Comparison of ENCODE assay signal across 15 cellular contexts in genomic region chr2:149098722-149099121, GRCh38.
A peak's percentile ranks its signal among the peaks of the same experiment; 100 is the strongest.
DNase-seq lines count a peak whose midpoint lies in the region; ATAC-seq and TF ChIP-seq lines count a peak whose summit lies in the region.
"Had no signal": no experiment of that assay in that cellular context is flagged by ENCODE, and none has a peak within 500 bp of the region (broad histone marks: within the 10 kb centered on the region; RNA-seq: fewer than 3 reads in every experiment).

No MANE protein-coding gene starts in this region.

- WGBS in prostate gland: 41% methylated on average over 2 of the region's 2 CpGs
- WGBS in ovary, 3 donors: 78 to 91% (median 80%) methylated on average over 2 of the region's 2 CpGs
- 44 to 73% (median 67%) methylated on average over 2 of the region's 2 CpGs for WGBS in spleen, 5 donors

- no peaks in the 10 kb centered on the region for H3K36me3 Mint-ChIP-seq in T-helper 2 cell treated with Interferon-gamma antibody and Interleukin-4, amounts not matched to agents 5 μg/mL and 100 μg/mL, for 36 hours (ENCODE audit: low read depth)
- H3K36me3 Mint-ChIP-seq: activated naive CD8-positive, alpha-beta T cell treated with anti-CD3 and anti-CD28 coated beads for 36 hours; CD4-positive, CD25-positive, alpha-beta regulatory T cell had no signal

- H3K27ac Mint-ChIP-seq in T-helper 2 cell treated with Interferon-gamma antibody and Interleukin-4, amounts not matched to agents 5 μg/mL and 100 μg/mL, for 36 hours: no peak overlapping the region
- H3K27ac Mint-ChIP-seq: activated naive CD8-positive, alpha-beta T cell treated with anti-CD3 and anti-CD28 coated beads for 36 hours; CD4-positive, CD25-positive, alpha-beta regulatory T cell had no signal

- intact Hi-C loops in prostate gland (cut with DNase I) (no loop called here), ovary (cut with DNase I) (no loop called here), spleen (cut with DNase I; ENCODE audit: low total_unique reads) (no loop called here)

- no peaks in the 10 kb centered on the region for H3K4me1 Mint-ChIP-seq in T-helper 2 cell treated with Interferon-gamma antibody and Interleukin-4, amounts not matched to agents 5 μg/mL and 100 μg/mL, for 36 hours (ENCODE audit: low read depth)
- H3K4me1 Mint-ChIP-seq: activated naive CD8-positive, alpha-beta T cell treated with anti-CD3 and anti-CD28 coated beads for 36 hours; CD4-positive, CD25-positive, alpha-beta regulatory T cell had no signal

- no peaks in the 10 kb centered on the region for H3K4me1 ChIP-seq in prostate gland (replicated peaks)
- no peaks in the 10 kb centered on the region for H3K4me1 ChIP-seq in ovary (ENCODE audit: insufficient read depth)
- no peaks in the 10 kb centered on the region for H3K4me1 ChIP-seq in spleen
- H3K4me1 ChIP-seq: uterus had no signal

- H3K4me3 ChIP-seq in fibroblast of pulmonary artery (replicated peaks; ENCODE audit: low read depth, low read length) (no peak overlapping the region), prostate gland (no peak overlapping the region), ovary (no peak overlapping the region), spleen (no peak overlapping the region)
- H3K4me3 ChIP-seq: uterus had no signal

- no peaks in the 10 kb centered on the region for H3K9me3 ChIP-seq in prostate gland
- no peaks in the 10 kb centered on the region for H3K9me3 ChIP-seq in ovary
- H3K9me3 ChIP-seq in spleen: no peaks in the 10 kb centered on the region
- H3K9me3 ChIP-seq: uterus had no signal

- ATAC-seq in HG03097 (IDR thresholded peaks at IDR 0.05; ENCODE audit: low FRiP score, unreplicated experiment): no peak

- no peak for TF ChIP-seq POLR2A in prostate gland (IDR thresholded peaks at IDR 0.05)
- no peak for TF ChIP-seq POLR2A in ovary (IDR thresholded peaks at IDR 0.05)
- no peak for TF ChIP-seq POLR2A in spleen (IDR thresholded peaks at IDR 0.05)

- no peaks in the 10 kb centered on the region for H3K9me3 Mint-ChIP-seq in T-helper 2 cell treated with Interferon-gamma antibody and Interleukin-4, amounts not matched to agents 5 μg/mL and 100 μg/mL, for 36 hours
- H3K9me3 Mint-ChIP-seq: activated naive CD8-positive, alpha-beta T cell treated with anti-CD3 and anti-CD28 coated beads for 36 hours had no signal

- H3K27ac ChIP-seq in prostate gland (no peak overlapping the region), ovary (no peak overlapping the region), spleen (no peak overlapping the region)
- H3K27ac ChIP-seq: uterus had no signal

- H3K27me3 Mint-ChIP-seq in T-helper 2 cell treated with Interferon-gamma antibody and Interleukin-4, amounts not matched to agents 5 μg/mL and 100 μg/mL, for 36 hours (ENCODE audit: low read depth): peaks cover 13% of the 10 kb centered on the region

- H3K27me3 ChIP-seq in prostate gland (replicated peaks; ENCODE audit: insufficient read depth) (no peaks in the 10 kb centered on the region), ovary (no peaks in the 10 kb centered on the region), spleen (replicated peaks in 1 of 7) (peaks cover 0 to 12% (median 0%) of the 10 kb centered on the region in 7 donors)
- H3K27me3 ChIP-seq: uterus had no signal

- TF ChIP-seq CTCF in fibroblast of pulmonary artery (IDR thresholded peaks at IDR 0.05; ENCODE audit: low read length, missing control alignments): no peak
- TF ChIP-seq CTCF in prostate gland (IDR thresholded peaks at IDR 0.05): no peak
- no peak for TF ChIP-seq CTCF in ovary (IDR thresholded peaks at IDR 0.05)
- TF ChIP-seq CTCF in spleen (IDR thresholded peaks at IDR 0.05 in 8 of 11, conservative IDR thresholded peaks at IDR 0.05 in 3 of 11): no peak

- no peak overlapping the region for H3K4me3 Mint-ChIP-seq in T-helper 2 cell treated with Interferon-gamma antibody and Interleukin-4, amounts not matched to agents 5 μg/mL and 100 μg/mL, for 36 hours
- H3K4me3 Mint-ChIP-seq: activated naive CD8-positive, alpha-beta T cell treated with anti-CD3 and anti-CD28 coated beads for 36 hours; CD4-positive, CD25-positive, alpha-beta regulatory T cell had no signal

- no peaks in the 10 kb centered on the region for H3K36me3 ChIP-seq in prostate gland
- H3K36me3 ChIP-seq in ovary: no peaks in the 10 kb centered on the region
- no peaks in the 10 kb centered on the region for H3K36me3 ChIP-seq in spleen
- H3K36me3 ChIP-seq: uterus had no signal

- no peak for TF ChIP-seq EP300 in ovary (IDR thresholded peaks at IDR 0.05)

- peak; percentile 94 for DNase-seq in EH (ENCODE audit: low read depth)
- peak; percentile 90 for DNase-seq in M059J (ENCODE audit: low read depth)
- DNase-seq in fibroblast of pulmonary artery (ENCODE audit: low read depth): peak; percentile 5
- DNase-seq in prostate gland (ENCODE audit: low spot score): peak; percentile 25
- no peak for DNase-seq in ovary
- no peak for DNase-seq in T-helper 2 cell treated with Interferon-gamma antibody and Interleukin-4, amounts not matched to agents 5 μg/mL and 100 μg/mL, for 36 hours (ENCODE audit: low spot score)
- DNase-seq in spleen: no peak
- DNase-seq: activated CD4-positive, CD25-positive, alpha-beta regulatory T cell treated with anti-CD3 and anti-CD28 coated beads, Interleukin-2, amount 50 U/mL, for 72 hours; activated naive CD8-positive, alpha-beta T cell treated with anti-CD3 and anti-CD28 coated beads for 36 hours; CD4-positive, CD25-positive, alpha-beta regulatory T cell; erythroblast; NCI-H1092; stimulated activated CD4-positive, alpha-beta T cell treated with anti-CD3 and anti-CD28 coated beads, Interleukin-1b, Interleukin-23, amount 100 ng/mL, for 48 hours; uterus had no signal

Comparison
In these comparisons a context has a peak if more than half of its experiments do, and no peak if none do; other contexts are left out.
1. DNase-seq: peak in EH (single experiment), M059J (single experiment), fibroblast of pulmonary artery (single experiment) and prostate gland (single experiment); none in ovary (0 of 5), T-helper 2 cell treated with Interferon-gamma antibody and Interleukin-4, amounts not matched to agents 5 μg/mL and 100 μg/mL, for 36 hours (single experiment) and spleen (single experiment).